Comparison of ENCODE assay signal across 11 cellular contexts in genomic region chr9:137218754-137219271, GRCh38. TPM values are rescaled to one million over a fixed set of nuclear protein-coding genes. Genes with fewer than 3 reads are reported as not detected.
DNase-seq lines count a peak whose midpoint lies in the region; ATAC-seq and TF ChIP-seq lines count a peak whose summit lies in the region.
"Had no signal": no experiment of that assay in that cellular context is flagged by ENCODE, and none has a peak within 500 bp of the region (broad histone marks: within the 10 kb centered on the region; RNA-seq: fewer than 3 reads in every experiment).

No MANE protein-coding gene starts in this region.

- in situ Hi-C loops in G401 (cut with HindIII; ENCODE audit: low sequenced_read_pairs): no loop called here

- H3K9me3 ChIP-seq in esophagus squamous epithelium (no peaks in the 10 kb centered on the region), upper lobe of right lung (no peaks in the 10 kb centered on the region)
- H3K9me3 ChIP-seq: BLaER1, spleen had no signal

- H3K36me3 ChIP-seq in esophagus squamous epithelium: peaks cover 0 to 29% (median 0%) of the 10 kb centered on the region in 3 donors
- no peaks in the 10 kb centered on the region for H3K36me3 ChIP-seq in upper lobe of right lung

- peak overlapping the region in 3 of 4 donors; percentile 83 to 92 (median 91) for H3K27ac ChIP-seq in esophagus squamous epithelium
- peak overlapping the region; percentile 6 for H3K27ac ChIP-seq in upper lobe of right lung
- H3K27ac ChIP-seq: BLaER1, HL-60 had no signal

- 69% methylated on average over 4 of the region's 12 CpGs; no CpG with 5 or more reads in 1 of the 2 donors for WGBS in esophagus squamous epithelium, 2 donors

- H3K4me1 ChIP-seq in esophagus squamous epithelium (peaks cover 28 to 66% (median 33%) of the 10 kb centered on the region in 3 donors), upper lobe of right lung (peaks cover 9% of the 10 kb centered on the region)

- peak; percentile 32 for ATAC-seq in upper lobe of right lung
- ATAC-seq: activated T-helper 17 cell treated with anti-CD3 and anti-CD28 coated beads, Interleukin-2, amount 50 U/mL, for 72 hours had no signal

- TF ChIP-seq CTCF in esophagus squamous epithelium (IDR thresholded peaks at IDR 0.05) (no peak), upper lobe of right lung (IDR thresholded peaks at IDR 0.05) (no peak)

- intact Hi-C loops in esophagus squamous epithelium (cut with DNase I): no loop called here
- intact Hi-C loops in upper lobe of right lung (cut with DNase I): no loop called here

- H3K4me3 ChIP-seq in esophagus squamous epithelium (peak overlapping the region; percentile 37 to 66 (median 50)), upper lobe of right lung (no peak overlapping the region)
- H3K4me3 ChIP-seq: BLaER1, spleen had no signal

- no peak for TF ChIP-seq POLR2A in esophagus squamous epithelium (IDR thresholded peaks at IDR 0.05)

- H3K27me3 ChIP-seq in esophagus squamous epithelium (no peaks in the 10 kb centered on the region), upper lobe of right lung (no peaks in the 10 kb centered on the region)
- H3K27me3 ChIP-seq: BLaER1 had no signal

- DNase-seq in stimulated activated CD4-positive, alpha-beta T cell treated with anti-CD3 and anti-CD28 coated beads, Interleukin-15, amount 100 ng/mL, for 24 hours: peak; percentile 22
- DNase-seq in stimulated activated CD4-positive, alpha-beta T cell treated with anti-CD3 and anti-CD28 coated beads, Interleukin-4, amount 100 ng/mL, for 24 hours: no peak
- no peak for DNase-seq in esophagus squamous epithelium (lab: John Stamatoyannopoulos, UW)
- no peak for DNase-seq in upper lobe of right lung
- DNase-seq in G401 (ENCODE audit: low spot score): no peak
- no peak for DNase-seq in DMS79 treated with DMSO at 0.1 percent for 48 hours (lab: John Stamatoyannopoulos, UW)
- DNase-seq: RPMI8226, spleen had no signal

RNA-seq across cellular contexts. Expression of gene RNF208, which starts 3.2 kb away (rescaled TPM):
- 1 to 10 TPM; 2.3 to 3.2 (median 2.5) TPM for total RNA-seq in esophagus squamous epithelium
- total RNA-seq in upper lobe of right lung: 6.7 TPM
- not detected in 2 replicates for total RNA-seq in G401 (2014; rRNA removed; shearing (Covaris generic))

RNA-seq across cellular contexts. Expression of gene CYSRT1, which starts 6.2 kb away (rescaled TPM):
- total RNA-seq in esophagus squamous epithelium (100 to 1,000 TPM; 114 to 301 (median 152) TPM), upper lobe of right lung (0.41 TPM)
- total RNA-seq in G401 (2014; rRNA removed; shearing (Covaris generic)): 10.7 and 16.0 TPM in 2 replicates

RNA-seq across cellular contexts. Expression of gene RNF224, which starts 8.5 kb away (rescaled TPM):
- total RNA-seq in esophagus squamous epithelium (1 to 10 TPM; 1.2 to 5.2 (median 3.0) TPM), upper lobe of right lung (0.35 TPM)
- not detected in 2 replicates for total RNA-seq in G401 (2014; rRNA removed; shearing (Covaris generic))
- total RNA-seq: spleen had no signal

RNA-seq across cellular contexts. Expression of gene SLC34A3, which starts 11.9 kb away (rescaled TPM):
- total RNA-seq in esophagus squamous epithelium (1 to 10 TPM in 1 of 4 donors, under 1 TPM in 2, not detected in 1; 0.11 to 1.7 (median 0.38) TPM), upper lobe of right lung (0.23 TPM)
- total RNA-seq in G401 (2014; rRNA removed; shearing (Covaris generic)): not detected in 2 replicates
- total RNA-seq: activated T-helper 17 cell treated with anti-CD3 and anti-CD28 coated beads, Interleukin-2, amount 50 U/mL, for 72 hours; spleen had no signal

RNA-seq across cellular contexts. Expression of gene NDOR1, which starts 13.3 kb away (rescaled TPM):
- total RNA-seq in esophagus squamous epithelium: 10 to 100 TPM in 1 of 4 donors, 1 to 10 TPM in 3; 5.3 to 11.2 (median 7.7) TPM
- 16.7 TPM for total RNA-seq in upper lobe of right lung
- total RNA-seq in G401 (2014; rRNA removed; shearing (Covaris generic)): 3.9 and 6.4 TPM in 2 replicates
